ENCODE assay signal across 16 cellular contexts in genomic region chr15:42553549-42553948, GRCh38.
"Had no signal": no experiment of that assay in that cellular context is flagged by ENCODE, and none has a peak within 500 bp of the region (broad histone marks: within the 10 kb centered on the region; RNA-seq: fewer than 3 reads in every experiment).

No MANE protein-coding gene starts in this region.

- FAIRE-seq: pancreas had no signal

- H3K27me3 Mint-ChIP-seq: effector memory CD8-positive, alpha-beta T cell; memory B cell; naive thymus-derived CD4-positive, alpha-beta T cell; stimulated activated memory B cell treated with anti-CD40 and anti-IgM and Interleukin-4, amounts not matched to agents 10 μg/mL and 1 μg/mL and 100 μg/mL, for 72 hours; type B pancreatic cell had no signal

- H3K36me3 ChIP-seq: cardiac muscle cell, pancreas had no signal

- H3K27ac ChIP-seq: cardiac muscle cell, pancreas, sigmoid colon, testis had no signal

- DNase-seq: activated CD4-positive, alpha-beta T cell treated with anti-CD3 and anti-CD28 coated beads, Interleukin-2, amount 50 U/mL, for 1 hour; activated naive CD4-positive, alpha-beta T cell treated with anti-CD3 and anti-CD28 coated beads, Interleukin-2, amount 10 ng/mL, durations not matched to agents 7 days and 5 days; activated T-cell treated with anti-CD3 and anti-CD28 coated beads for 4 hours; effector memory CD8-positive, alpha-beta T cell; naive thymus-derived CD4-positive, alpha-beta T cell; pancreas; sigmoid colon; stimulated activated CD4-positive, alpha-beta T cell treated with anti-CD3 and anti-CD28 coated beads, Interleukin-4, amount 100 ng/mL, for 4 hours; T-helper 1 cell; T1000; testis had no signal

- H3K27ac Mint-ChIP-seq: activated naive CD4-positive, alpha-beta T cell treated with anti-CD3 and anti-CD28 coated beads, Interleukin-2, amount 10 ng/mL, durations not matched to agents 7 days and 5 days; activated T-helper 2 cell treated with anti-CD3 and anti-CD28 coated beads, Interferon-gamma antibody, Interleukin-2, Interleukin-4, amounts not matched to agents 10 μg/mL and 5 μg/mL and 100 μg/mL, durations not matched to agents 14 hours and 24 hours and 36 hours; effector memory CD8-positive, alpha-beta T cell; memory B cell; stimulated activated memory B cell treated with anti-CD40 and anti-IgM and Interleukin-4, amounts not matched to agents 10 μg/mL and 1 μg/mL and 100 μg/mL, for 72 hours; type B pancreatic cell had no signal

- H3K27me3 ChIP-seq: cardiac muscle cell, pancreas, sigmoid colon, testis had no signal

- H3K4me3 Mint-ChIP-seq: activated naive CD4-positive, alpha-beta T cell treated with anti-CD3 and anti-CD28 coated beads, Interleukin-2, amount 10 ng/mL, durations not matched to agents 7 days and 5 days; effector memory CD8-positive, alpha-beta T cell; memory B cell; naive thymus-derived CD4-positive, alpha-beta T cell; stimulated activated memory B cell treated with anti-CD40 and anti-IgM and Interleukin-4, amounts not matched to agents 10 μg/mL and 1 μg/mL and 100 μg/mL, for 72 hours; type B pancreatic cell had no signal

- H3K4me3 ChIP-seq: cardiac muscle cell, pancreas, sigmoid colon, testis had no signal

- H3K9me3 Mint-ChIP-seq: activated naive CD4-positive, alpha-beta T cell treated with anti-CD3 and anti-CD28 coated beads, Interleukin-2, amount 10 ng/mL, durations not matched to agents 7 days and 5 days; activated T-helper 2 cell treated with anti-CD3 and anti-CD28 coated beads, Interferon-gamma antibody, Interleukin-2, Interleukin-4, amounts not matched to agents 10 μg/mL and 5 μg/mL and 100 μg/mL, durations not matched to agents 14 hours and 24 hours and 36 hours; effector memory CD8-positive, alpha-beta T cell; memory B cell; stimulated activated memory B cell treated with anti-CD40 and anti-IgM and Interleukin-4, amounts not matched to agents 10 μg/mL and 1 μg/mL and 100 μg/mL, for 72 hours; type B pancreatic cell had no signal

- ATAC-seq: effector memory CD8-positive, alpha-beta T cell; naive thymus-derived CD4-positive, alpha-beta T cell; pancreas; stimulated activated memory B cell treated with anti-CD40 and anti-IgM and Interleukin-4, amounts not matched to agents 10 μg/mL and 1 μg/mL and 100 μg/mL, for 72 hours had no signal

- H3K9me3 ChIP-seq: pancreas, sigmoid colon, testis had no signal

- H3K4me1 ChIP-seq: testis had no signal
